In genomic region chr1:93670141-93670540, GRCh38 we compare ENCODE assay signal across 11 cellular contexts. TPM values are rescaled to one million over a fixed set of nuclear protein-coding genes. Genes with fewer than 3 reads are reported as not detected.
A peak's percentile ranks its signal among the peaks of the same experiment; 100 is the strongest.
DNase-seq lines count a peak whose midpoint lies in the region; ATAC-seq lines count a peak whose summit lies in the region.
"Had no signal": no experiment of that assay in that cellular context is flagged by ENCODE, and none has a peak within 500 bp of the region (broad histone marks: within the 10 kb centered on the region; RNA-seq: fewer than 3 reads in every experiment).

No MANE protein-coding gene starts in this region.

- no peak overlapping the region for H3K27ac Mint-ChIP-seq in T-helper 17 cell

- no peaks in the 10 kb centered on the region for H3K9me3 ChIP-seq in T-helper 17 cell (ENCODE audit: control insufficient read depth, low read length, poor library complexity, severe bottlenecking)
- H3K9me3 ChIP-seq: neutrophil had no signal

- H4K5ac ChIP-seq in mesendoderm (ENCODE audit: low read length), result no peak overlapping the region

- peaks cover 28% of the 10 kb centered on the region for H3K79me1 ChIP-seq in mesendoderm (ENCODE audit: low read length)

- no peak overlapping the region for H3K9ac ChIP-seq in mesendoderm (ENCODE audit: low read length)

- H2BK5ac ChIP-seq in mesendoderm (ENCODE audit: low read length), result no peak overlapping the region

- peaks cover 51% of the 10 kb centered on the region for H3K79me2 ChIP-seq in mesendoderm (ENCODE audit: control insufficient read depth, insufficient read depth, low read length)

- peaks cover 2% of the 10 kb centered on the region for H3K4me1 Mint-ChIP-seq in T-helper 17 cell

- no peaks in the 10 kb centered on the region for H3K27me3 ChIP-seq in mesendoderm (ENCODE audit: insufficient read depth, low read length, poor library complexity)

- H3K18ac ChIP-seq in mesendoderm (ENCODE audit: low read length), result no peak overlapping the region

- peak overlapping the region; percentile 25 for H3K56ac ChIP-seq in mesendoderm (ENCODE audit: low read length)

- H3K36me3 Mint-ChIP-seq in T-helper 17 cell (ENCODE audit: low read depth), result peaks cover 5% of the 10 kb centered on the region

- H3K4me2 ChIP-seq in mesendoderm (ENCODE audit: low read length), result no peak overlapping the region

- peaks cover 6% of the 10 kb centered on the region for H3K27me3 Mint-ChIP-seq in T-helper 17 cell

- H3K23ac ChIP-seq in mesendoderm (ENCODE audit: low read length), result no peak overlapping the region

- H3K4ac ChIP-seq in mesendoderm (ENCODE audit: low read depth, low read length), result no peak overlapping the region

- no peak overlapping the region for H2BK120ac ChIP-seq in mesendoderm (ENCODE audit: low read depth, low read length)

- H3K4me3 ChIP-seq in mesendoderm (ENCODE audit: low read length), result no peak overlapping the region

- no peak overlapping the region for H4K8ac ChIP-seq in mesendoderm (ENCODE audit: low read depth, low read length)

- no peak overlapping the region for H2AK5ac ChIP-seq in mesendoderm (ENCODE audit: low read length)

- DNase-seq in AG20443 (ENCODE audit: low spot score) (peak; percentile 70), NCI-H2196 (lab: John Stamatoyannopoulos, UW; ENCODE audit: unreplicated experiment) (peak; percentile 57), dermis blood vessel endothelial cell (peak; percentile 93), mesendoderm (no peak), T-helper 17 cell (no peak), HK-2 (ENCODE audit: unreplicated experiment) (no peak), middle frontal gyrus (ENCODE audit: extremely low spot score, low spot score) (no peak)
- DNase-seq: NCI-H1092 treated with DMSO at 0.1 percent for 48 hours had no signal

- no CpG with 5 or more reads among the region's 1 CpG for WGBS in mesendoderm (ENCODE audit: extremely low coverage, insufficient coverage, low lambda C conversion rate)

- ATAC-seq in GM21723 (IDR thresholded peaks at IDR 0.05; ENCODE audit: unreplicated experiment) (no peak), T-helper 17 cell (no peak)

- no peak overlapping the region for H2BK15ac ChIP-seq in mesendoderm (replicated peaks; ENCODE audit: low read depth)

- H3K27ac ChIP-seq in mesendoderm (ENCODE audit: low read depth, low read length), result no peak overlapping the region
- H3K27ac ChIP-seq: C4-2B, neutrophil had no signal

- H3K4me3 Mint-ChIP-seq in T-helper 17 cell, result no peak overlapping the region

- peaks cover 25% of the 10 kb centered on the region for H3K4me1 ChIP-seq in mesendoderm (ENCODE audit: control insufficient read depth, low read depth, low read length)

- peaks cover 6% of the 10 kb centered on the region for H3K36me3 ChIP-seq in mesendoderm (ENCODE audit: control insufficient read depth, insufficient read depth, low read length)
- H3K36me3 ChIP-seq: neutrophil had no signal

RNA-seq across cellular contexts. Expression of gene BCAR3, which starts 11.5 kb away (rescaled TPM):
- total RNA-seq in dermis blood vessel endothelial cell (47.1 and 50.5 TPM in 2 replicates), T-helper 17 cell (1 to 10 TPM in 1 of 2 donors, under 1 TPM in 1; 0.87 to 1.0 TPM)
- 23.5 TPM for polyA plus RNA-seq in mesendoderm (2013, experiment 1 of 2)
- polyA plus RNA-seq in mesendoderm (2013, experiment 2 of 2), result 23.0 TPM

Comparison
In these comparisons a context has a peak if more than half of its experiments do, and no peak if none do; other contexts are left out.
1. DNase-seq: peak in AG20443 (single experiment), NCI-H2196 (single experiment) and dermis blood vessel endothelial cell (single experiment); none in mesendoderm (single experiment), T-helper 17 cell (0 of 3), HK-2 (single experiment) and middle frontal gyrus (single experiment).
2. RNA of gene BCAR3, which starts 11.5 kb away (total RNA-seq): 47.1 to 50.5 TPM in dermis blood vessel endothelial cell; 0.87 to 1.0 TPM in T-helper 17 cell; every median in the first group is over 10 times any median in the second.